In genomic region chr6:137866200-137866913, GRCh38 we compare ENCODE assay signal across 8 cellular contexts. TPM values are rescaled to one million over a fixed set of nuclear protein-coding genes. Genes with fewer than 3 reads are reported as not detected.
DNase-seq lines count a peak whose midpoint lies in the region; ATAC-seq, FAIRE-seq and TF ChIP-seq lines count a peak whose summit lies in the region.

No MANE protein-coding gene starts in this region.

- peak overlapping the region; percentile 82 for H3K4me2 ChIP-seq in endothelial cell of umbilical vein (ENCODE audit: insufficient read depth, low read length)

- peak overlapping the region; percentile 86 to 94 (median 89) for H3K4me3 Mint-ChIP-seq in CD4-positive, alpha-beta memory T cell
- H3K4me3 Mint-ChIP-seq in T-helper 17 cell = peak overlapping the region; percentile 88
- H3K4me3 Mint-ChIP-seq in naive B cell = peak overlapping the region; percentile 83 to 96 (median 96)

- no peaks in the 10 kb centered on the region for H4K20me1 ChIP-seq in endothelial cell of umbilical vein (replicated peaks; ENCODE audit: control insufficient read depth, extremely low read depth, insufficient read depth, low read length)

- no peaks in the 10 kb centered on the region for H3K79me2 ChIP-seq in endothelial cell of umbilical vein (ENCODE audit: control insufficient read depth, insufficient read depth, low read length)

- peaks cover 0 to 3% (median 0%) of the 10 kb centered on the region in 8 donors for H3K9me3 Mint-ChIP-seq in CD4-positive, alpha-beta memory T cell
- H3K9me3 Mint-ChIP-seq in naive B cell = no peaks in the 10 kb centered on the region

- dilution Hi-C loops in endothelial cell of umbilical vein (cut with MboI; ENCODE audit: extremely low pct_ligation_motif_present, low sequenced_read_pairs) = no loop called here

- peak overlapping the region; percentile 40 for H3K9ac ChIP-seq in endothelial cell of umbilical vein (replicated peaks; ENCODE audit: extremely low read depth, insufficient read depth, low read length)

- CTCF ChIA-PET in CD4-positive, alpha-beta memory T cell (lab: Charles Lee; ENCODE audit: partially characterized antibody) = interaction anchor here (1.1 to 8.1 kb wide), 18 partner anchors 8 to 161 kb away, joined by 3 to 97 read pairs (median 6); no protein-coding TSS in a partner anchor
- CTCF ChIA-PET in endothelial cell of umbilical vein (lab: Charles Lee) = interaction anchor here (0.6 to 8.4 kb wide), 24 partner anchors 10 to 250 kb away, joined by 3 to 111 read pairs (median 6); no protein-coding TSS in a partner anchor

- no peak for TF ChIP-seq POLR2A in endothelial cell of umbilical vein (IDR thresholded peaks at IDR 0.05; ENCODE audit: low read depth, low read length)

- no peaks in the 10 kb centered on the region for H3K27me3 ChIP-seq in CD4-positive, alpha-beta memory T cell (ENCODE audit: insufficient read depth, low read length)
- no peaks in the 10 kb centered on the region for H3K27me3 ChIP-seq in endothelial cell of umbilical vein (ENCODE audit: control insufficient read depth in 2 of 2, insufficient read depth in 2 of 2, low read length in 2 of 2)

- H3K27ac ChIP-seq in CD4-positive, alpha-beta memory T cell (ENCODE audit: low read depth, low read length) = peak overlapping the region; percentile 92
- H3K27ac ChIP-seq in endothelial cell of umbilical vein (ENCODE audit: insufficient read depth, low read depth, low read length) = peak overlapping the region; percentile 65

- H3K4me1 ChIP-seq in CD4-positive, alpha-beta memory T cell (ENCODE audit: insufficient read depth, low read length) = peaks cover 24% of the 10 kb centered on the region
- peaks cover 17% of the 10 kb centered on the region for H3K4me1 ChIP-seq in endothelial cell of umbilical vein (ENCODE audit: control insufficient read depth, extremely low read depth, insufficient read depth, low read length)

- peak overlapping the region; percentile 94 to 99 (median 98) for H3K27ac Mint-ChIP-seq in CD4-positive, alpha-beta memory T cell
- H3K27ac Mint-ChIP-seq in T-helper 17 cell (peak overlapping the region; percentile 96), naive B cell (peak overlapping the region; percentile 98 to 100 (median 99))

- DNase-seq in CD4-positive, alpha-beta memory T cell = no peak
- DNase-seq in T-helper 17 cell = peak in 1 of 3 donors; percentile 34
- DNase-seq in endothelial cell of umbilical vein (ENCODE audit: low read depth, low spot score) = peak; percentile 43
- no peak for DNase-seq in naive B cell
- DNase-seq in NCI-H2081 treated with DMSO at 0.1 percent for 48 hours (lab: John Stamatoyannopoulos, UW) = no peak
- no peak for DNase-seq in cortex of kidney (lab: John Stamatoyannopoulos, UW)

- no peak for FAIRE-seq in endothelial cell of umbilical vein (lab: Jason Lieb, UNC)

- peaks cover 23 to 60% (median 36%) of the 10 kb centered on the region in 4 donors for H3K4me1 Mint-ChIP-seq in CD4-positive, alpha-beta memory T cell
- H3K4me1 Mint-ChIP-seq in T-helper 17 cell = peaks cover 42% of the 10 kb centered on the region
- peaks cover 35 to 54% (median 44%) of the 10 kb centered on the region in 3 donors for H3K4me1 Mint-ChIP-seq in naive B cell

- peaks cover 0 to 4% of the 10 kb centered on the region in 2 donors for H3K27me3 Mint-ChIP-seq in CD4-positive, alpha-beta memory T cell
- H3K27me3 Mint-ChIP-seq in T-helper 17 cell (peaks cover 4% of the 10 kb centered on the region), naive B cell (no peaks in the 10 kb centered on the region)

- peaks cover 24 to 49% of the 10 kb centered on the region in 2 donors for H3K36me3 Mint-ChIP-seq in CD4-positive, alpha-beta memory T cell
- H3K36me3 Mint-ChIP-seq in T-helper 17 cell (ENCODE audit: low read depth) = peaks cover 16% of the 10 kb centered on the region
- H3K36me3 Mint-ChIP-seq in naive B cell = peaks cover 4 to 5% of the 10 kb centered on the region in 2 donors

- POLR2A ChIA-PET in CD4-positive, alpha-beta memory T cell (lab: Charles Lee; ENCODE audit: partially characterized antibody) = interaction anchor here (0.5 to 9.3 kb wide), 29 partner anchors 8 to 1074 kb away, joined by 3 to 134 read pairs (median 5); partner anchors contain the start of gene MAP3K5
- POLR2A ChIA-PET in endothelial cell of umbilical vein (lab: Charles Lee) = interaction anchor here (1.3 kb wide), 1 partner anchor 162 kb away, joined by 4 read pairs; no protein-coding TSS in a partner anchor

- intact Hi-C loops in CD4-positive, alpha-beta memory T cell (cut with micrococcal nuclease) = no loop called here
- intact Hi-C loops in endothelial cell of umbilical vein (cut with micrococcal nuclease) = loop anchor here (1.0 to 2.0 kb wide), 2 partner anchors 61 to 138 kb away; no protein-coding TSS in a partner anchor

- peak; percentile 28 for ATAC-seq in GM19324 (IDR thresholded peaks at IDR 0.05; ENCODE audit: low FRiP score, unreplicated experiment)
- ATAC-seq in HG03175 (IDR thresholded peaks at IDR 0.05; ENCODE audit: unreplicated experiment) = peak; percentile 24
- peak; percentile 49 for ATAC-seq in T-helper 17 cell
- peak; percentile 56 to 59 for ATAC-seq in naive B cell (ENCODE audit: low read depth in 2 of 2)

- TF ChIP-seq CTCF in endothelial cell of umbilical vein (IDR thresholded peaks at IDR 0.05; ENCODE audit: extremely low read depth in 1 of 2, insufficient read depth in 1 of 2, low read depth in 1 of 2, low read length in 2 of 2) = no peak

- H3K9me1 ChIP-seq in endothelial cell of umbilical vein (replicated peaks; ENCODE audit: control insufficient read depth, extremely low read depth, insufficient read depth, low read length) = no peaks in the 10 kb centered on the region

- H2AFZ ChIP-seq in endothelial cell of umbilical vein (ENCODE audit: low read depth, low read length) = peak overlapping the region; percentile 18

- no peaks in the 10 kb centered on the region for H3K9me3 ChIP-seq in CD4-positive, alpha-beta memory T cell (ENCODE audit: control insufficient read depth in 1 of 2, low read length in 2 of 2)
- H3K9me3 ChIP-seq in T-helper 17 cell (ENCODE audit: control insufficient read depth, low read length, poor library complexity, severe bottlenecking) (peaks cover 3% of the 10 kb centered on the region), endothelial cell of umbilical vein (replicated peaks; ENCODE audit: control insufficient read depth, insufficient read depth, low read length) (no peaks in the 10 kb centered on the region)

- H3K36me3 ChIP-seq in CD4-positive, alpha-beta memory T cell (ENCODE audit: insufficient read depth, low read length) = peaks cover 3% of the 10 kb centered on the region
- H3K36me3 ChIP-seq in endothelial cell of umbilical vein (ENCODE audit: control insufficient read depth in 2 of 2, extremely low read depth in 1 of 2, insufficient read depth in 2 of 2, low read length in 2 of 2) = no peaks in the 10 kb centered on the region

- TSS peak; percentile 83 for BruUV-seq in endothelial cell of umbilical vein (replicated peaks; lab: Mats Ljungman, UMichigan)

- H3K4me3 ChIP-seq in CD4-positive, alpha-beta memory T cell (ENCODE audit: low read length in 2 of 2) = peak overlapping the region; percentile 67 to 70
- H3K4me3 ChIP-seq in endothelial cell of umbilical vein (replicated peaks in 1 of 3; ENCODE audit: insufficient read depth in 1 of 3, low read depth in 1 of 3, low read length in 3 of 3) = peak overlapping the region; percentile 29 to 51 (median 39)

TF ChIP-seq in endothelial cell of umbilical vein, 7 proteins besides CTCF, POLR2A, EP300 and RAD21:
- TF ChIP-seq POLR2AphosphoS5 (IDR thresholded peaks at IDR 0.05; ENCODE audit: insufficient read depth, low read depth, low read length) (no peak), EZH2 (IDR thresholded peaks at IDR 0.05; ENCODE audit: borderline replicate concordance, low read depth, low read length, severe bottlenecking) (no peak), MAX (IDR thresholded peaks at IDR 0.05; ENCODE audit: insufficient read depth, insufficient read length) (no peak), FOS (IDR thresholded peaks at IDR 0.05; ENCODE audit: borderline replicate concordance, insufficient read depth, low read length) (no peak), JUN (IDR thresholded peaks at IDR 0.05; ENCODE audit: borderline replicate concordance, insufficient read depth, insufficient read length, low read depth) (no peak), MYC (IDR thresholded peaks at IDR 0.05; ENCODE audit: low read depth, low read length) (no peak), GATA2 (IDR thresholded peaks at IDR 0.05; ENCODE audit: insufficient read depth, insufficient read length, low read depth, low read length) (no peak)

RNA-seq across cellular contexts. Expression of gene TNFAIP3, which starts 0.7 kb away (rescaled TPM):
- 100 to 1,000 TPM; 145 to 165 TPM for total RNA-seq in CD4-positive, alpha-beta memory T cell
- 100 to 1,000 TPM; 112 to 318 TPM for polyA plus RNA-seq in CD4-positive, alpha-beta memory T cell
- total RNA-seq in T-helper 17 cell = 1,000 to 10,000 TPM; 4,032 to 4,607 TPM
- total RNA-seq in endothelial cell of umbilical vein = 4.2 and 8.6 TPM in 2 replicates
- 3.5 and 4.0 TPM in 2 replicates for polyA plus RNA-seq in endothelial cell of umbilical vein
- polyA plus RNA-seq in endothelial cell of umbilical vein (2011; cell fraction: cytosol; rRNA removed) = 3.6 and 4.3 TPM in 2 replicates
- polyA plus RNA-seq in endothelial cell of umbilical vein (2011; cell fraction: nucleus; rRNA removed) = 28.8 and 35.5 TPM in 2 replicates
- polyA plus RNA-seq in endothelial cell of umbilical vein (2012) = 7.5 TPM in 2 replicates
- polyA minus RNA-seq in endothelial cell of umbilical vein = 5.1 TPM in 2 replicates
- polyA minus RNA-seq in endothelial cell of umbilical vein (2011; cell fraction: cytosol; rRNA and poly(A)+ RNA removed) = 2.3 TPM
- polyA minus RNA-seq in endothelial cell of umbilical vein (2011; cell fraction: nucleus; rRNA and poly(A)+ RNA removed) = 12.8 and 17.4 TPM in 2 replicates
- polyA plus RNA-seq in naive B cell (ENCODE audit: low read depth in 6 of 6) = 10 to 100 TPM in 5 of 6 donors, 1 to 10 TPM in 1; 4.0 to 48.4 (median 33.8) TPM

Comparison
In these comparisons a context has a peak if more than half of its experiments do, and no peak if none do; other contexts are left out.
1. RNA of gene TNFAIP3, which starts 0.7 kb away (total RNA-seq): 4,032 to 4,607 TPM in T-helper 17 cell; 145 to 165 TPM in CD4-positive, alpha-beta memory T cell and 4.2 to 8.6 TPM in endothelial cell of umbilical vein; every median in the first group is over 10 times any median in the second.
2. Peak in every context shown above with its lines, with median percentiles within 50 percentile points of each other: H3K27ac Mint-ChIP-seq, H3K4me3 Mint-ChIP-seq and ATAC-seq.